2 cellular contexts compared by ENCODE assay signal in the genomic region with DNA sequence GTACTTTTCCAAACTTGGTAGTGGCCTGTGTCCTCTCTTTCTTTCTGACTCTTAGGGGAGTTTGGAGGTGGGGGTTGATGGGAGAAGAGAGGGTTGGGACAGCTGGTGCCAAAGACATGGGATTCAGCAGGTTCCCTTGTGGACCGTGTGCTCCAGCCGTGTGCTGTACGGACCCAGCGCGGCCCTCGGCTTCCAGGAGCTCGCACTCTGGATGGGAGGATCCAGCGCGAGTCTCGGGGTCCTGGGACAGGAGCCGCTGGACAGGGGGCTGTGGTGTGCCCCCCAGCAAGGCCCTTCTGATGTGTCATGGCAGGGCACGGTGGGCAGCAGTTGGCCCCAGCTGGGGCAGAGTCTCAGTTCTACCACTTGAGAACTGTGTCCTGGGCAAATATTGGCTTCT.
A peak's percentile ranks its signal among the peaks of the same experiment; 100 is the strongest.
TF ChIP-seq lines count a peak whose summit lies in the region.

No MANE protein-coding gene starts in this region.

TF ChIP-seq in GM23338, 12 proteins besides CTCF, POLR2A, EP300 and RAD21 (continues in another document):
- TF ChIP-seq POLR2AphosphoS5 (IDR thresholded peaks at IDR 0.05; ENCODE audit: low read depth) (no peak), ZNF331 (CRISPR knock-in tag; IDR thresholded peaks at IDR 0.05; ENCODE audit: low read depth) (no peak), EZH2 (IDR thresholded peaks at IDR 0.05; ENCODE audit: low read depth, unreplicated experiment) (no peak), ZNF114 (CRISPR knock-in tag; IDR thresholded peaks at IDR 0.05) (no peak), NANOG (IDR thresholded peaks at IDR 0.05; ENCODE audit: borderline replicate concordance) (no peak), ZNF462 (CRISPR knock-in tag; IDR thresholded peaks at IDR 0.05) (no peak), EZH2phosphoT487 (IDR thresholded peaks at IDR 0.05; ENCODE audit: unreplicated experiment) (no peak), STAT1 (IDR thresholded peaks at IDR 0.05; ENCODE audit: unreplicated experiment) (no peak), CREB1 (CRISPR knock-in tag; IDR thresholded peaks at IDR 0.05; ENCODE audit: low read depth) (no peak), JUNB (IDR thresholded peaks at IDR 0.05; ENCODE audit: unreplicated experiment) (no peak)
- TF ChIP-seq, protein P1, sequence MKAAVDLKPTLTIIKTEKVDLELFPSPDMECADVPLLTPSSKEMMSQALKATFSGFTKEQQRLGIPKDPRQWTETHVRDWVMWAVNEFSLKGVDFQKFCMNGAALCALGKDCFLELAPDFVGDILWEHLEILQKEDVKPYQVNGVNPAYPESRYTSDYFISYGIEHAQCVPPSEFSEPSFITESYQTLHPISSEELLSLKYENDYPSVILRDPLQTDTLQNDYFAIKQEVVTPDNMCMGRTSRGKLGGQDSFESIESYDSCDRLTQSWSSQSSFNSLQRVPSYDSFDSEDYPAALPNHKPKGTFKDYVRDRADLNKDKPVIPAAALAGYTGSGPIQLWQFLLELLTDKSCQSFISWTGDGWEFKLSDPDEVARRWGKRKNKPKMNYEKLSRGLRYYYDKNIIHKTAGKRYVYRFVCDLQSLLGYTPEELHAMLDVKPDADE (IDR thresholded peaks at IDR 0.05) = no peak

TF ChIP-seq in HepG2, 621 proteins besides CTCF, POLR2A, EP300 and RAD21:
- TF ChIP-seq AGO2 (optimal IDR thresholded peaks at IDR 0.05; ENCODE audit: low read depth, low read length) = peak; percentile 57
- no peak for TF ChIP-seq RARA (CRISPR knock-in tag; IDR thresholded peaks at IDR 0.05)
